ENCODE assay signal across 8 cellular contexts in genomic region chr19:23116802-23117571, GRCh38. TPM values are rescaled to one million over a fixed set of nuclear protein-coding genes. Genes with fewer than 3 reads are reported as not detected.
DNase-seq lines count a peak whose midpoint lies in the region; ATAC-seq and TF ChIP-seq lines count a peak whose summit lies in the region.

ZNF730 (plus strand) TSS chr19:23117025; CDS start chr19:23117174, 149 bp downstream.

- no peaks in the 10 kb centered on the region for H3K9me3 ChIP-seq in OCI-LY1 (ENCODE audit: low read length)
- H3K9me3 ChIP-seq in thyroid gland, result no peaks in the 10 kb centered on the region

- H3F3A ChIP-seq in OCI-LY1 (ENCODE audit: insufficient read depth, low read length), result no peaks in the 10 kb centered on the region

- peak within 1 kb of the TSS; percentile 75 for H3K4me3 ChIP-seq in OCI-LY1 (ENCODE audit: low read depth, low read length, poor library complexity, severe bottlenecking)
- H3K4me3 ChIP-seq in thyroid gland (replicated peaks in 1 of 3), result peak within 1 kb of the TSS in 1 of 3 donors; percentile 36

- H3K9me3 Mint-ChIP-seq in activated naive CD4-positive, alpha-beta T cell treated with anti-CD3 and anti-CD28 coated beads, Interleukin-2, amount 10 ng/mL, durations not matched to agents 7 days and 5 days, result peaks cover 34% of the 10 kb centered on the region
- peaks cover 5% of the 10 kb centered on the region for H3K9me3 Mint-ChIP-seq in osteocyte (ENCODE audit: unreplicated experiment)

- TF ChIP-seq CTCF in OCI-LY1 (IDR thresholded peaks at IDR 0.05; ENCODE audit: low read length), result no peak
- no peak for TF ChIP-seq CTCF in osteocyte (IDR thresholded peaks at IDR 0.05)
- TF ChIP-seq CTCF in thyroid gland (IDR thresholded peaks at IDR 0.05), result no peak

- H3K9me2 ChIP-seq in OCI-LY1 (ENCODE audit: low read depth, low read length), result no peaks in the 10 kb centered on the region

- H3K4me1 Mint-ChIP-seq in activated naive CD4-positive, alpha-beta T cell treated with anti-CD3 and anti-CD28 coated beads, Interleukin-2, amount 10 ng/mL, durations not matched to agents 7 days and 5 days, result peaks cover 2% of the 10 kb centered on the region
- peaks cover 19% of the 10 kb centered on the region for H3K4me1 Mint-ChIP-seq in osteocyte (ENCODE audit: unreplicated experiment)

- no peaks in the 10 kb centered on the region; the same call in 1 of the 2 replicates for H3K79me2 ChIP-seq in OCI-LY1 (ENCODE audit: insufficient read depth, low read length)

- peak within 1 kb of the TSS; percentile 87 for H3K9ac ChIP-seq in OCI-LY1 (ENCODE audit: low read length)

- H3K4me2 ChIP-seq in OCI-LY1 (ENCODE audit: low read length), result peak within 1 kb of the TSS; percentile 74

- H3K36me3 Mint-ChIP-seq in activated naive CD4-positive, alpha-beta T cell treated with anti-CD3 and anti-CD28 coated beads, Interleukin-2, amount 10 ng/mL, durations not matched to agents 7 days and 5 days, result no peaks in the 10 kb centered on the region
- H3K36me3 Mint-ChIP-seq in osteocyte (ENCODE audit: unreplicated experiment), result peaks cover 8% of the 10 kb centered on the region

- CTCF ChIA-PET in activated naive CD4-positive, alpha-beta T cell treated with anti-CD3 and anti-CD28 coated beads, Interleukin-2, amount 10 ng/mL, durations not matched to agents 7 days and 5 days (lab: Charles Lee), result no interaction called here

- peak within 1 kb of the TSS; percentile 76 for H3K27ac ChIP-seq in OCI-LY1 (ENCODE audit: low read depth, low read length, poor library complexity, severe bottlenecking)
- H3K27ac ChIP-seq in thyroid gland, result no peak within 1 kb of the TSS

- WGBS in thyroid gland, 2 donors, result 1 to 3% methylated on average over 25 to 27 of the region's 44 CpGs

- peak; percentile 73 for ATAC-seq in GM18498 (IDR thresholded peaks at IDR 0.05; ENCODE audit: unreplicated experiment)
- ATAC-seq in HG03159 (IDR thresholded peaks at IDR 0.05; ENCODE audit: unreplicated experiment), result peak; percentile 99
- peak; percentile 94 for ATAC-seq in Right ventricle myocardium superior (ENCODE audit: poor library complexity)

- peaks cover 13% of the 10 kb centered on the region for H3K4me1 ChIP-seq in OCI-LY1 (ENCODE audit: insufficient read depth, low read length, severe bottlenecking)
- no peaks in the 10 kb centered on the region for H3K4me1 ChIP-seq in thyroid gland

- H3K27ac Mint-ChIP-seq in activated naive CD4-positive, alpha-beta T cell treated with anti-CD3 and anti-CD28 coated beads, Interleukin-2, amount 10 ng/mL, durations not matched to agents 7 days and 5 days, result no peak within 1 kb of the TSS
- peak within 1 kb of the TSS; percentile 96 for H3K27ac Mint-ChIP-seq in osteocyte (ENCODE audit: unreplicated experiment)

- peaks cover 16% of the 10 kb centered on the region; the same call in 1 of the 2 replicates for H3K36me3 ChIP-seq in OCI-LY1 (ENCODE audit: insufficient read depth, low read length)
- H3K36me3 ChIP-seq in thyroid gland, result no peaks in the 10 kb centered on the region

- H4K20me1 ChIP-seq in OCI-LY1 (ENCODE audit: insufficient read depth, low read length), result no peaks in the 10 kb centered on the region

- TF ChIP-seq POLR2A in thyroid gland (IDR thresholded peaks at IDR 0.05), result no peak

- peaks cover 12% of the 10 kb centered on the region for H3K27me3 Mint-ChIP-seq in activated naive CD4-positive, alpha-beta T cell treated with anti-CD3 and anti-CD28 coated beads, Interleukin-2, amount 10 ng/mL, durations not matched to agents 7 days and 5 days
- no peaks in the 10 kb centered on the region for H3K27me3 Mint-ChIP-seq in osteocyte (ENCODE audit: unreplicated experiment)

- intact Hi-C loops in Right ventricle myocardium superior (cut with DNase I) (no loop called here), thyroid gland (cut with DNase I) (no loop called here)

- DNase-seq in activated naive CD4-positive, alpha-beta T cell treated with anti-CD3 and anti-CD28 coated beads, Interleukin-2, amount 10 ng/mL, durations not matched to agents 7 days and 5 days, result peak; percentile 49
- DNase-seq in Right ventricle myocardium superior (peak; percentile 53), osteocyte (ENCODE audit: extremely low spot score, unreplicated experiment) (peak; percentile 96), thyroid gland (peak; percentile 3 to 39), NCI-H69 (lab: John Stamatoyannopoulos, UW) (no peak)

- H3K27me3 ChIP-seq in OCI-LY1 (ENCODE audit: insufficient read depth, low read length) (no peaks in the 10 kb centered on the region), thyroid gland (no peaks in the 10 kb centered on the region)

- H3K4me3 Mint-ChIP-seq in activated naive CD4-positive, alpha-beta T cell treated with anti-CD3 and anti-CD28 coated beads, Interleukin-2, amount 10 ng/mL, durations not matched to agents 7 days and 5 days, result peak within 1 kb of the TSS; percentile 60
- peak within 1 kb of the TSS; percentile 94 for H3K4me3 Mint-ChIP-seq in osteocyte (ENCODE audit: unreplicated experiment)

- no peak within 1 kb of the TSS for H2AFZ ChIP-seq in OCI-LY1 (ENCODE audit: low read length)

RNA-seq across cellular contexts. Expression of gene ZNF730, which starts in this region (rescaled TPM):
- total RNA-seq in Right ventricle myocardium superior (not detected), osteocyte (2.3 and 2.4 TPM in 2 replicates), thyroid gland (1 to 10 TPM in 1 of 4 donors, under 1 TPM in 2, not detected in 1; 0.20 to 4.1 (median 0.56) TPM)

Comparison
In these comparisons a context has a peak if more than half of its experiments do, and no peak if none do; other contexts are left out.
1. Peak in DNase-seq and ATAC-seq in Right ventricle myocardium superior; RNA of the gene not detected or under 1 TPM.